ENCODE assay signal across 8 cellular contexts in genomic region chr1:40708750-40709099, GRCh38. TPM values are rescaled to one million over a fixed set of nuclear protein-coding genes. Genes with fewer than 3 reads are reported as not detected.
DNase-seq lines count a peak whose midpoint lies in the region; ATAC-seq and TF ChIP-seq lines count a peak whose summit lies in the region.

No MANE protein-coding gene starts in this region.

- H3K9me3 ChIP-seq in NT2/D1 (ENCODE audit: insufficient read depth, low read length) (no peaks in the 10 kb centered on the region), right lobe of liver (no peaks in the 10 kb centered on the region), tibial nerve (no peaks in the 10 kb centered on the region)

- TF ChIP-seq POLR2A in right lobe of liver (IDR thresholded peaks at IDR 0.05) (no peak), tibial nerve (IDR thresholded peaks at IDR 0.05) (no peak)

- intact Hi-C loops in right lobe of liver (cut with DNase I) = no loop called here

- DNase-seq in DMS153 treated with DMSO at 0.1 percent for 48 hours (lab: John Stamatoyannopoulos, UW; ENCODE audit: unreplicated experiment) (peak; percentile 100), NT2/D1 (ENCODE audit: low read depth, low spot score) (peak; percentile 48), coronary artery (ENCODE audit: low spot score) (no peak), right lobe of liver (no peak), tibial nerve (ENCODE audit: low spot score in 2 of 2) (no peak)
- DNase-seq in activated CD4-positive, alpha-beta T cell treated with anti-CD3 and anti-CD28 coated beads, Interleukin-2, amount 50 U/mL, for 1 hour = no peak

- no peak overlapping the region for H3K9ac ChIP-seq in NT2/D1 (ENCODE audit: insufficient read length, low read depth)

- H3K4me1 ChIP-seq in NT2/D1 (ENCODE audit: insufficient read depth, insufficient read length) (no peaks in the 10 kb centered on the region), right lobe of liver (peaks cover 0 to 59% (median 18%) of the 10 kb centered on the region in 4 donors), tibial nerve (peaks cover 0 to 69% (median 19%) of the 10 kb centered on the region in 4 donors)

- TF ChIP-seq CTCF in coronary artery (IDR thresholded peaks at IDR 0.05) = no peak
- TF ChIP-seq CTCF in right lobe of liver (IDR thresholded peaks at IDR 0.05) = no peak
- TF ChIP-seq CTCF in tibial nerve (IDR thresholded peaks at IDR 0.05) = no peak

- peaks cover 13% of the 10 kb centered on the region for H3K36me3 ChIP-seq in NT2/D1 (ENCODE audit: insufficient read depth, insufficient read length, low read length)
- H3K36me3 ChIP-seq in right lobe of liver = no peaks in the 10 kb centered on the region
- no peaks in the 10 kb centered on the region for H3K36me3 ChIP-seq in tibial nerve

- TF ChIP-seq EP300 in tibial nerve (IDR thresholded peaks at IDR 0.05) = no peak

- 0% methylated on average over 3 of the region's 3 CpGs for WGBS in right lobe of liver (ENCODE audit: insufficient coverage, low coverage, low lambda C conversion rate, missing lambda C conversion rate)
- WGBS in tibial nerve, 2 donors = 4 to 5% methylated on average over 3 of the region's 3 CpGs

- H3K27ac ChIP-seq in coronary artery (peak overlapping the region in 1 of 2 donors; percentile 72), right lobe of liver (peak overlapping the region in 2 of 3 donors; percentile 57 to 87), tibial nerve (peak overlapping the region in 3 of 4 donors; percentile 41 to 83 (median 68))

- H3K4me3 ChIP-seq in NT2/D1 (ENCODE audit: insufficient read length, low read depth) (peak overlapping the region; percentile 60), coronary artery (peak overlapping the region; percentile 68), right lobe of liver (peak overlapping the region; percentile 37 to 65 (median 53)), tibial nerve (peak overlapping the region; percentile 15 to 55 (median 29))

- H3K27me3 ChIP-seq in NT2/D1 (ENCODE audit: insufficient read depth, insufficient read length) (no peaks in the 10 kb centered on the region), right lobe of liver (no peaks in the 10 kb centered on the region), tibial nerve (no peaks in the 10 kb centered on the region)

- peak; percentile 59 for ATAC-seq in GM19467 (IDR thresholded peaks at IDR 0.05; ENCODE audit: unreplicated experiment)
- peak; percentile 66 for ATAC-seq in HG03460 (IDR thresholded peaks at IDR 0.05; ENCODE audit: unreplicated experiment)
- ATAC-seq in right lobe of liver = peak in 1 of 4 donors; percentile 21

RNA-seq across cellular contexts. Expression of gene NFYC, which starts 17.2 kb away (rescaled TPM):
- total RNA-seq in right lobe of liver (10 to 100 TPM; 21.9 to 36.1 (median 28.1) TPM), tibial nerve (10 to 100 TPM; 30.3 to 36.3 (median 33.3) TPM)

RNA-seq across cellular contexts. Expression of gene RIMS3, which starts 43.2 kb away (rescaled TPM):
- 1 to 10 TPM in 2 of 6 experiments, under 1 TPM in 4; 0.35 to 1.4 (median 0.45) TPM for total RNA-seq in right lobe of liver
- 1 to 10 TPM; 2.1 to 6.9 (median 4.0) TPM for total RNA-seq in tibial nerve

Comparison
In these comparisons a context has a peak if more than half of its experiments do, and no peak if none do; other contexts are left out.
1. DNase-seq: peak in DMS153 treated with DMSO at 0.1 percent for 48 hours (single experiment) and NT2/D1 (single experiment); none in coronary artery (single experiment), right lobe of liver (0 of 3), tibial nerve (0 of 2) and activated CD4-positive, alpha-beta T cell treated with anti-CD3 and anti-CD28 coated beads, Interleukin-2, amount 50 U/mL, for 1 hour (single experiment).
2. Peak in every context shown above with its lines, with median percentiles within 50 percentile points of each other: H3K4me3 ChIP-seq.